ENCODE assay signal across 1 cellular context in genomic region chr21:21714396-21714795, GRCh38.
TF ChIP-seq lines count a peak whose summit lies in the region.

No MANE protein-coding gene starts in this region.

TF ChIP-seq in WTC11, 78 proteins besides CTCF, POLR2A, EP300 and RAD21 (continued from another document):
- TF ChIP-seq, protein P1, sequence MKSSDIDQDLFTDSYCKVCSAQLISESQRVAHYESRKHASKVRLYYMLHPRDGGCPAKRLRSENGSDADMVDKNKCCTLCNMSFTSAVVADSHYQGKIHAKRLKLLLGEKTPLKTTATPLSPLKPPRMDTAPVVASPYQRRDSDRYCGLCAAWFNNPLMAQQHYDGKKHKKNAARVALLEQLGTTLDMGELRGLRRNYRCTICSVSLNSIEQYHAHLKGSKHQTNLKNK (CRISPR knock-in tag; IDR thresholded peaks at IDR 0.05): no peak
- TF ChIP-seq FOXP4 (CRISPR knock-in tag; IDR thresholded peaks at IDR 0.05): no peak
- TF ChIP-seq IRF1 (CRISPR knock-in tag; IDR thresholded peaks at IDR 0.05): no peak
- no peak for TF ChIP-seq ETV6 (CRISPR knock-in tag; IDR thresholded peaks at IDR 0.05)
- TF ChIP-seq, protein P2, sequence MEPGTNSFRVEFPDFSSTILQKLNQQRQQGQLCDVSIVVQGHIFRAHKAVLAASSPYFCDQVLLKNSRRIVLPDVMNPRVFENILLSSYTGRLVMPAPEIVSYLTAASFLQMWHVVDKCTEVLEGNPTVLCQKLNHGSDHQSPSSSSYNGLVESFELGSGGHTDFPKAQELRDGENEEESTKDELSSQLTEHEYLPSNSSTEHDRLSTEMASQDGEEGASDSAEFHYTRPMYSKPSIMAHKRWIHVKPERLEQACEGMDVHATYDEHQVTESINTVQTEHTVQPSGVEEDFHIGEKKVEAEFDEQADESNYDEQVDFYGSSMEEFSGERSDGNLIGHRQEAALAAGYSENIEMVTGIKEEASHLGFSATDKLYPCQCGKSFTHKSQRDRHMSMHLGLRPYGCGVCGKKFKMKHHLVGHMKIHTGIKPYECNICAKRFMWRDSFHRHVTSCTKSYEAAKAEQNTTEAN (CRISPR knock-in tag; IDR thresholded peaks at IDR 0.05): no peak
- TF ChIP-seq SOX15 (CRISPR knock-in tag; IDR thresholded peaks at IDR 0.05): no peak
- TF ChIP-seq, protein P3, sequence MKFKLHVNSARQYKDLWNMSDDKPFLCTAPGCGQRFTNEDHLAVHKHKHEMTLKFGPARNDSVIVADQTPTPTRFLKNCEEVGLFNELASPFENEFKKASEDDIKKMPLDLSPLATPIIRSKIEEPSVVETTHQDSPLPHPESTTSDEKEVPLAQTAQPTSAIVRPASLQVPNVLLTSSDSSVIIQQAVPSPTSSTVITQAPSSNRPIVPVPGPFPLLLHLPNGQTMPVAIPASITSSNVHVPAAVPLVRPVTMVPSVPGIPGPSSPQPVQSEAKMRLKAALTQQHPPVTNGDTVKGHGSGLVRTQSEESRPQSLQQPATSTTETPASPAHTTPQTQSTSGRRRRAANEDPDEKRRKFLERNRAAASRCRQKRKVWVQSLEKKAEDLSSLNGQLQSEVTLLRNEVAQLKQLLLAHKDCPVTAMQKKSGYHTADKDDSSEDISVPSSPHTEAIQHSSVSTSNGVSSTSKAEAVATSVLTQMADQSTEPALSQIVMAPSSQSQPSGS (CRISPR knock-in tag; IDR thresholded peaks at IDR 0.05; ENCODE audit: borderline replicate concordance, low read depth): no peak
TF ChIP-seq in WTC11: peak in this region for 0.
